33 cellular contexts compared by ENCODE assay signal in the genomic region with DNA sequence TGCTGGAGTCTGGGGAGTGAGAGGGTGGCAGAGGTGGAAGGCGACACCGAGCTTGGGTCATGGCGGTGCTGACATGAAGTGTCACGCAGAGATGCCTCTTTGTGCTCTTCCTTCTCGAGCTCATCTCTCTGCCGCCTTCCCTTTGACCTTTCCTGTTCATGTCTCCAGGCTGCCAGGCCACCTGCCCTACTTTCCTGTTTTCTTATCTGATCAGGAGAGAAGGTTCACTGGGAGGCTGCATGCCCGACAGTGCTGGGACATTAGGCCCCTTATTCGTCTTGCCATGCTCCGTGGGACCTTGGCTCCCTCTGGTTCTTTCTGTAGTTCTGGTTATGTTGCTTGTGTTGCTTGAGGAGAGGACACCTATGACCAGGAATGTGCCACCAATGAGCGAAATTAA. TPM values are rescaled to one million over a fixed set of nuclear protein-coding genes. Genes with fewer than 3 reads are reported as not detected.
"Had no signal": no experiment of that assay in that cellular context is flagged by ENCODE, and none has a peak within 500 bp of the region (broad histone marks: within the 10 kb centered on the region; RNA-seq: fewer than 3 reads in every experiment).

No MANE protein-coding gene starts in this region.

- H3K36me3 Mint-ChIP-seq: mesothelial cell of epicardium had no signal

- DNase-seq: colonic mucosa; cortex of kidney; effector CD8-positive, alpha-beta T cell; effector memory CD8-positive, alpha-beta T cell; endodermal cell; erythroblast; esophagus squamous epithelium; foreskin fibroblast; foreskin melanocyte; gastrocnemius medialis; glutamatergic neuron; heart right ventricle; hippocampal formation; left cardiac atrium; left lung; left ventricle myocardium superior; lower lobe of right lung; mesenchymal stem cell; mucosa of descending colon had no signal

- H3K9me3 ChIP-seq: colonic mucosa, gastrocnemius medialis, lower lobe of right lung had no signal

- H3K4me1 Mint-ChIP-seq: mesothelial cell of epicardium had no signal

- ATAC-seq: effector memory CD8-positive, alpha-beta T cell; esophagus mucosa; gastrocnemius medialis; heart right ventricle; left cardiac atrium; left lung; left ventricle myocardium superior; lower lobe of right lung; mucosa of descending colon had no signal

- H3K4me3 Mint-ChIP-seq: dendritic cell treated with granulocyte-macrophage colony-stimulating factor and Interleukin-4, amounts not matched to agents 40 ng/mL and 50 ng/mL, for 4 days; effector memory CD8-positive, alpha-beta T cell; endodermal cell; mesothelial cell of epicardium had no signal

- FAIRE-seq: endometrium, islet of Langerhans, keratinocyte had no signal

- H3K4me1 ChIP-seq: colonic mucosa, esophagus squamous epithelium, gastrocnemius medialis, heart right ventricle, left lung, lower lobe of right lung had no signal

- H3K27ac Mint-ChIP-seq: dendritic cell treated with granulocyte-macrophage colony-stimulating factor and Interleukin-4, amounts not matched to agents 40 ng/mL and 50 ng/mL, for 4 days; endodermal cell; mesothelial cell of epicardium had no signal

- H3K27ac ChIP-seq: colonic mucosa, epithelial cell of prostate, esophagus squamous epithelium, gastrocnemius medialis, heart right ventricle, left lung, lower lobe of right lung had no signal

- H3K36me3 ChIP-seq: colonic mucosa, esophagus squamous epithelium, gastrocnemius medialis, heart right ventricle, left lung, lower lobe of right lung had no signal

- H3K27me3 ChIP-seq: colonic mucosa, esophagus squamous epithelium, gastrocnemius medialis, heart right ventricle, left lung had no signal

- H3K4me3 ChIP-seq: colonic mucosa, esophagus squamous epithelium, gastrocnemius medialis, heart right ventricle, left lung, lower lobe of right lung, mucosa of descending colon had no signal

RNA-seq across cellular contexts. Expression of a gene that starts 33.2 kb away (rescaled TPM):
- total RNA-seq: colonic mucosa, dermis microvascular lymphatic vessel endothelial cell, endodermal cell, esophagus mucosa, esophagus squamous epithelium, gastrocnemius medialis, glomerular endothelial cell, heart right ventricle, kidney epithelial cell, left cardiac atrium, left lung, left ventricle myocardium superior, lower leg skin, lower lobe of right lung, lung microvascular endothelial cell, mesenteric fat pad, mesothelial cell of epicardium, mucosa of descending colon, myocyte had no signal
- polyA plus RNA-seq: heart right ventricle, keratinocyte had no signal

RNA-seq across cellular contexts. Expression of a gene that starts 44.1 kb away (rescaled TPM):
- total RNA-seq: colonic mucosa, dermis microvascular lymphatic vessel endothelial cell, endodermal cell, esophagus mucosa, esophagus squamous epithelium, gastrocnemius medialis, glomerular endothelial cell, heart right ventricle, kidney epithelial cell, left cardiac atrium, left lung, left ventricle myocardium superior, lower leg skin, lower lobe of right lung, lung microvascular endothelial cell, mesenteric fat pad, mesothelial cell of epicardium, mucosa of descending colon, myocyte had no signal
- polyA plus RNA-seq: heart right ventricle, keratinocyte had no signal
